Comparison of ENCODE assay signal across 9 cellular contexts in genomic region chr1:145720878-145721671, GRCh38. TPM values are rescaled to one million over a fixed set of nuclear protein-coding genes. Genes with fewer than 3 reads are reported as not detected.
DNase-seq lines count a peak whose midpoint lies in the region; ATAC-seq, FAIRE-seq and TF ChIP-seq lines count a peak whose summit lies in the region.
"Had no signal": no experiment of that assay in that cellular context is flagged by ENCODE, and none has a peak within 500 bp of the region (broad histone marks: within the 10 kb centered on the region; RNA-seq: fewer than 3 reads in every experiment).

No MANE protein-coding gene starts in this region.

- H3K27me3 ChIP-seq in DND-41 (ENCODE audit: insufficient read depth, low read length, poor library complexity): no peaks in the 10 kb centered on the region
- no peaks in the 10 kb centered on the region for H3K27me3 ChIP-seq in H9 (ENCODE audit: insufficient read depth, low read length)
- no peaks in the 10 kb centered on the region for H3K27me3 ChIP-seq in HepG2 (ENCODE audit: control insufficient read depth in 1 of 2, insufficient read depth in 2 of 2, low read length in 2 of 2)

- FAIRE-seq in HepG2 (lab: Jason Lieb, UNC): no peak

- H3K9me3 Mint-ChIP-seq in H9: no peaks in the 10 kb centered on the region
- H3K9me3 Mint-ChIP-seq in activated CD4-positive, alpha-beta T cell treated with anti-CD3 and anti-CD28 coated beads, Interleukin-2, amount 10 ng/mL, durations not matched to agents 24 days and 14 days: no peaks in the 10 kb centered on the region

- POLR2A ChIA-PET in HepG2 (lab: Yijun Ruan, JAX): interaction anchor here (0.9 to 1.2 kb wide), 2 partner anchors 10 to 14 kb away, joined by 4 to 5 read pairs; partner anchors contain the start of gene PDZK1

- DNase-seq in DND-41 (peak; percentile 46), H9 (peak; percentile 83), NCI-H2227 (lab: John Stamatoyannopoulos, UW; ENCODE audit: unreplicated experiment) (peak; percentile 74), coronary artery (ENCODE audit: low spot score) (peak; percentile 81), HepG2 (ENCODE audit: low spot score) (peak; percentile 40)
- peak; percentile 93 for DNase-seq in activated CD4-positive, alpha-beta T cell treated with anti-CD3 and anti-CD28 coated beads, Interleukin-2, amount 10 ng/mL, durations not matched to agents 24 days and 14 days
- peak; percentile 71 for DNase-seq in stimulated activated CD4-positive, alpha-beta T cell treated with anti-CD3 and anti-CD28 coated beads, Interleukin-4, amount 100 ng/mL, for 24 hours

- H3K27ac ChIP-seq in DND-41 (ENCODE audit: low read length): no peak overlapping the region
- no peak overlapping the region for H3K27ac ChIP-seq in H9 (ENCODE audit: insufficient read length, low read depth, low read length)
- H3K27ac ChIP-seq in coronary artery: no peak overlapping the region
- no peak overlapping the region for H3K27ac ChIP-seq in HepG2 (ENCODE audit: extremely low read length, insufficient read depth, low read length)
- H3K27ac ChIP-seq: skin epidermis had no signal

- no peak overlapping the region for H3K18ac ChIP-seq in H9 (ENCODE audit: insufficient read length, low read depth, low read length)

- H3K36me3 Mint-ChIP-seq in H9 (ENCODE audit: insufficient read depth in 1 of 3, low read depth in 3 of 3): no peaks in the 10 kb centered on the region
- H3K36me3 Mint-ChIP-seq in activated CD4-positive, alpha-beta T cell treated with anti-CD3 and anti-CD28 coated beads, Interleukin-2, amount 10 ng/mL, durations not matched to agents 24 days and 14 days (ENCODE audit: low read depth): no peaks in the 10 kb centered on the region

- no peak overlapping the region for H3K4ac ChIP-seq in H9 (ENCODE audit: low read depth, low read length)

- peak overlapping the region; percentile 80 for H3K14ac ChIP-seq in H9 (ENCODE audit: insufficient read depth, low read length)

- TF ChIP-seq CTCF in DND-41 (IDR thresholded peaks at IDR 0.05; ENCODE audit: borderline replicate concordance, extremely low read depth, low read length, poor library complexity, severe bottlenecking) (peak; percentile 80), H9 (conservative IDR thresholded peaks at IDR 0.05) (peak; percentile 99), coronary artery (IDR thresholded peaks at IDR 0.05) (peak; percentile 95), HepG2 (CRISPR knock-in tag; IDR thresholded peaks at IDR 0.05) (peak; percentile 98)

- H3K23ac ChIP-seq in H9 (ENCODE audit: insufficient read length, low read depth, low read length): no peak overlapping the region

- no peak overlapping the region for H3K27ac Mint-ChIP-seq in H9
- no peak overlapping the region for H3K27ac Mint-ChIP-seq in activated CD4-positive, alpha-beta T cell treated with anti-CD3 and anti-CD28 coated beads, Interleukin-2, amount 10 ng/mL, durations not matched to agents 24 days and 14 days

- no peak overlapping the region for H3K4me3 ChIP-seq in DND-41 (ENCODE audit: low read depth in 1 of 2, low read length in 2 of 2)
- H3K4me3 ChIP-seq in coronary artery: peak overlapping the region; percentile 65
- H3K4me3 ChIP-seq in HepG2 (replicated peaks in 1 of 3; ENCODE audit: insufficient read depth in 1 of 3, low read depth in 2 of 3, low read length in 3 of 3): peak overlapping the region; percentile 15 to 67 (median 42); a peak in 5 of 6 replicates

- H3K4me1 ChIP-seq in DND-41 (ENCODE audit: insufficient read depth, low read length) (peaks cover 4% of the 10 kb centered on the region; the same call in 1 of the 2 replicates), H9 (ENCODE audit: insufficient read depth, low read length) (no peaks in the 10 kb centered on the region), HepG2 (ENCODE audit: insufficient read depth, low read length) (peaks cover 24% of the 10 kb centered on the region)

- peak overlapping the region; percentile 64 to 75 for H3K4me3 Mint-ChIP-seq in H9
- peak overlapping the region; percentile 79 for H3K4me3 Mint-ChIP-seq in activated CD4-positive, alpha-beta T cell treated with anti-CD3 and anti-CD28 coated beads, Interleukin-2, amount 10 ng/mL, durations not matched to agents 24 days and 14 days

- H3K4me1 Mint-ChIP-seq in H9: peaks cover 5 to 10% of the 10 kb centered on the region in 2 experiments; a peak in 3 of 4 replicates
- peaks cover 17% of the 10 kb centered on the region for H3K4me1 Mint-ChIP-seq in activated CD4-positive, alpha-beta T cell treated with anti-CD3 and anti-CD28 coated beads, Interleukin-2, amount 10 ng/mL, durations not matched to agents 24 days and 14 days

- TF ChIP-seq POLR2A in HepG2 (IDR thresholded peaks at IDR 0.05; ENCODE audit: insufficient read depth in 1 of 2, low read depth in 2 of 2, low read length in 2 of 2): no peak

- BruUV-seq in HepG2 (replicated peaks; lab: Mats Ljungman, UMichigan): no TSS peak

- TF ChIP-seq RAD21 in HepG2 (CRISPR knock-in tag; IDR thresholded peaks at IDR 0.05): peak; percentile 98

- no peak overlapping the region for H2BK120ac ChIP-seq in H9 (ENCODE audit: low read depth, low read length, poor library complexity, severe bottlenecking)

- H3K36me3 ChIP-seq in DND-41 (ENCODE audit: insufficient read depth, low read length) (no peaks in the 10 kb centered on the region), HepG2 (replicated peaks in 1 of 2; ENCODE audit: control insufficient read depth in 1 of 2, insufficient read depth in 2 of 2, low read length in 2 of 2) (no peaks in the 10 kb centered on the region)

- no peak overlapping the region for H3K4me2 ChIP-seq in DND-41 (ENCODE audit: insufficient read depth, low read length)
- peak overlapping the region; percentile 36 for H3K4me2 ChIP-seq in H9 (ENCODE audit: insufficient read depth, insufficient read length, low read length)
- H3K4me2 ChIP-seq in HepG2 (ENCODE audit: low read depth, low read length): peak overlapping the region; percentile 81

- H4K91ac ChIP-seq in H9 (ENCODE audit: insufficient read length, low read depth, low read length): no peak overlapping the region

- H2AK5ac ChIP-seq in H9 (ENCODE audit: insufficient read length, low read length): no peak overlapping the region

- H2BK5ac ChIP-seq in H9 (ENCODE audit: insufficient read length, low read length): no peak overlapping the region

- no peak overlapping the region for H3K56ac ChIP-seq in H9 (ENCODE audit: insufficient read length, low read depth, low read length)

- H3K9me3 ChIP-seq in DND-41 (ENCODE audit: insufficient read depth, low read length, severe bottlenecking): no peaks in the 10 kb centered on the region
- no peaks in the 10 kb centered on the region for H3K9me3 ChIP-seq in H9 (ENCODE audit: control insufficient read depth, low read depth, low read length)
- H3K9me3 ChIP-seq in HepG2 (ENCODE audit: low read length): no peaks in the 10 kb centered on the region

- H3T11ph ChIP-seq in H9 (ENCODE audit: low read length): no peak overlapping the region

- WGBS in H9 (ENCODE audit: extremely low coverage, insufficient read length, low lambda C conversion rate): no CpG with 5 or more reads among the region's 47 CpGs
- 21% methylated on average over 5 of the region's 47 CpGs for WGBS in HepG2 (ENCODE audit: low lambda C conversion rate)

- H2AFZ ChIP-seq in DND-41 (ENCODE audit: low read depth, low read length): no peak overlapping the region
- no peak overlapping the region for H2AFZ ChIP-seq in H9 (ENCODE audit: low read length)
- H2AFZ ChIP-seq in HepG2 (ENCODE audit: low read length): no peak overlapping the region

- in situ Hi-C loops in HepG2 (cut with HindIII; ENCODE audit: extremely low pct_ligation_motif_present, low pct_unique_long_range_greater_than_20kb): no loop called here

- H3K27me3 Mint-ChIP-seq in H9 (ENCODE audit: low read depth): peaks cover 40% of the 10 kb centered on the region
- H3K27me3 Mint-ChIP-seq in activated CD4-positive, alpha-beta T cell treated with anti-CD3 and anti-CD28 coated beads, Interleukin-2, amount 10 ng/mL, durations not matched to agents 24 days and 14 days: peaks cover 24% of the 10 kb centered on the region

- H2BK15ac ChIP-seq in H9 (ENCODE audit: low read depth, low read length): peak overlapping the region; percentile 26; the same call in 1 of the 2 replicates

- no peak overlapping the region for H4K8ac ChIP-seq in H9 (replicated peaks; ENCODE audit: insufficient read length, low read depth, low read length)

- TF ChIP-seq EP300 in HepG2 (IDR thresholded peaks at IDR 0.05; ENCODE audit: low read depth in 2 of 2, low read length in 2 of 2) (no peak), HepG2 (CRISPR knock-in tag; IDR thresholded peaks at IDR 0.05; ENCODE audit: borderline replicate concordance) (no peak)

- H4K20me1 ChIP-seq in DND-41 (ENCODE audit: insufficient read depth, low read length) (no peaks in the 10 kb centered on the region), H9 (ENCODE audit: control insufficient read depth, insufficient read depth, insufficient read length) (no peaks in the 10 kb centered on the region), HepG2 (ENCODE audit: insufficient read depth, low read length) (no peaks in the 10 kb centered on the region)

- H2BK12ac ChIP-seq in H9 (ENCODE audit: insufficient read length, low read depth, low read length): no peak overlapping the region

- CTCF ChIA-PET in HepG2 (lab: Yijun Ruan, JAX; ENCODE audit: low intra/inter-chr PET ratio, low total read pairs): no interaction called here

- ATAC-seq in DND-41 (ENCODE audit: insufficient read depth, low read depth) (peak; percentile 89), HepG2 (peak; percentile 96), GM21825 (IDR thresholded peaks at IDR 0.05; ENCODE audit: unreplicated experiment) (no peak)

- intact Hi-C loops in activated CD4-positive, alpha-beta T cell treated with anti-CD3 and anti-CD28 coated beads, Interleukin-2, amount 10 ng/mL, durations not matched to agents 24 days and 14 days (cut with micrococcal nuclease): loop anchor here (10.0 kb wide), 1 partner anchor 126 kb away; no protein-coding TSS in a partner anchor
- intact Hi-C loops in HepG2 (cut with micrococcal nuclease; ENCODE audit: unreplicated experiment): no loop called here

- no peak overlapping the region for H3K9ac ChIP-seq in DND-41 (ENCODE audit: low read depth, low read length)
- no peak overlapping the region for H3K9ac ChIP-seq in H9 (ENCODE audit: extremely low read depth, insufficient read length, low read length)
- H3K9ac ChIP-seq in HepG2 (ENCODE audit: insufficient read depth, low read depth, low read length): peak overlapping the region; percentile 20; the same call in 1 of the 2 replicates

- H3K79me1 ChIP-seq in H9 (ENCODE audit: insufficient read depth, low read depth, low read length, poor library complexity, severe bottlenecking): no peaks in the 10 kb centered on the region

- H3K23me2 ChIP-seq in H9 (ENCODE audit: insufficient read length, low read depth, low read length, poor library complexity, severe bottlenecking): peaks cover 4% of the 10 kb centered on the region

- no peak overlapping the region for H2BK20ac ChIP-seq in H9 (ENCODE audit: low read depth, low read length, poor library complexity, severe bottlenecking)

- H3K79me2 ChIP-seq in DND-41 (ENCODE audit: insufficient read depth, low read length) (no peaks in the 10 kb centered on the region), H9 (ENCODE audit: insufficient read depth, low read length) (no peaks in the 10 kb centered on the region), HepG2 (ENCODE audit: insufficient read depth, low read length) (no peaks in the 10 kb centered on the region)

- H4K5ac ChIP-seq in H9 (ENCODE audit: insufficient read length, low read depth, low read length): no peak overlapping the region

RNA-seq across cellular contexts. Expression of gene CD160, which starts 1.8 kb away (rescaled TPM):
- total RNA-seq in H9 (2021) (not detected in 2 replicates), HepG2 (2016; rRNA removed; fragmentation: Illumina TruSeq; extraction: Trizol) (not detected in 2 replicates)
- 0.59 TPM in 1 of 2 replicates, not detected in the other for total RNA-seq in activated CD4-positive, alpha-beta T cell treated with anti-CD3 and anti-CD28 coated beads, Interleukin-2, amount 10 ng/mL, durations not matched to agents 24 days and 14 days
- not detected in 2 replicates for total RNA-seq in HepG2 (2016; cell fraction: cytosol; rRNA removed; fragmentation: Illumina TruSeq; extraction: Trizol; ENCODE audit: low read depth)
- total RNA-seq in HepG2 (2016; cell fraction: insoluble cytoplasmic fraction; rRNA removed; fragmentation: Illumina TruSeq; extraction: Trizol): not detected in 2 replicates
- not detected in 2 replicates for total RNA-seq in HepG2 (2016; cell fraction: membrane; rRNA removed; fragmentation: Illumina TruSeq; extraction: Trizol)
- total RNA-seq in HepG2 (2016; cell fraction: nucleus; rRNA removed; fragmentation: Illumina TruSeq; extraction: Trizol): not detected in 2 replicates
- 0.04 and 0.09 TPM in 2 replicates for polyA plus RNA-seq in HepG2 (2011; rRNA removed)
- polyA plus RNA-seq in HepG2 (2011; cell fraction: cytosol; rRNA removed): not detected in 2 replicates
- not detected in 2 replicates for polyA plus RNA-seq in HepG2 (2011; cell fraction: nucleus; rRNA removed)
- 0.20 TPM in 1 of 2 replicates, not detected in the other for polyA plus RNA-seq in HepG2 (2012)
- not detected in 2 replicates for polyA plus RNA-seq in HepG2 (2016; cell fraction: cytosol; fragmentation: Illumina TruSeq; extraction: Trizol; ENCODE audit: low read depth)
- not detected in 2 replicates for polyA plus RNA-seq in HepG2 (2016; cell fraction: insoluble cytoplasmic fraction; fragmentation: Illumina TruSeq; extraction: Trizol; ENCODE audit: low read depth)
- not detected in 2 replicates for polyA plus RNA-seq in HepG2 (2016; cell fraction: membrane; fragmentation: Illumina TruSeq; extraction: Trizol; ENCODE audit: low read depth)
- not detected in 2 replicates for polyA plus RNA-seq in HepG2 (2016; cell fraction: nucleus; fragmentation: Illumina TruSeq; extraction: Trizol; ENCODE audit: insufficient read depth, low read depth)
- 0.09 TPM in 1 of 2 replicates, not detected in the other for polyA minus RNA-seq in HepG2 (2011; rRNA and poly(A)+ RNA removed; ENCODE audit: low replicate concordance)
- not detected in 2 replicates for polyA minus RNA-seq in HepG2 (2011; cell fraction: cytosol; rRNA and poly(A)+ RNA removed)
- polyA minus RNA-seq in HepG2 (2011; cell fraction: nucleus; rRNA and poly(A)+ RNA removed): not detected in 2 replicates

RNA-seq across cellular contexts. Expression of gene PDZK1, which starts 13.9 kb away (rescaled TPM):
- total RNA-seq in H9 (2021) (not detected in 2 replicates), HepG2 (2016; rRNA removed; fragmentation: Illumina TruSeq; extraction: Trizol) (46.4 and 65.0 TPM in 2 replicates)
- 0.16 TPM in 1 of 2 replicates, not detected in the other for total RNA-seq in activated CD4-positive, alpha-beta T cell treated with anti-CD3 and anti-CD28 coated beads, Interleukin-2, amount 10 ng/mL, durations not matched to agents 24 days and 14 days
- total RNA-seq in HepG2 (2016; cell fraction: cytosol; rRNA removed; fragmentation: Illumina TruSeq; extraction: Trizol; ENCODE audit: low read depth): 5.9 and 8.7 TPM in 2 replicates
- total RNA-seq in HepG2 (2016; cell fraction: insoluble cytoplasmic fraction; rRNA removed; fragmentation: Illumina TruSeq; extraction: Trizol): 46.0 and 60.4 TPM in 2 replicates
- total RNA-seq in HepG2 (2016; cell fraction: membrane; rRNA removed; fragmentation: Illumina TruSeq; extraction: Trizol): 13.2 and 14.5 TPM in 2 replicates
- total RNA-seq in HepG2 (2016; cell fraction: nucleus; rRNA removed; fragmentation: Illumina TruSeq; extraction: Trizol): 33.5 and 36.3 TPM in 2 replicates
- polyA plus RNA-seq in HepG2 (2011; rRNA removed): 14.9 and 16.2 TPM in 2 replicates
- polyA plus RNA-seq in HepG2 (2011; cell fraction: cytosol; rRNA removed): 8.0 and 13.5 TPM in 2 replicates
- polyA plus RNA-seq in HepG2 (2011; cell fraction: nucleus; rRNA removed): 12.7 and 23.2 TPM in 2 replicates
- polyA plus RNA-seq in HepG2 (2012): 45.2 and 96.7 TPM in 2 replicates
- 5.2 and 5.6 TPM in 2 replicates for polyA plus RNA-seq in HepG2 (2016; cell fraction: cytosol; fragmentation: Illumina TruSeq; extraction: Trizol; ENCODE audit: low read depth)
- polyA plus RNA-seq in HepG2 (2016; cell fraction: insoluble cytoplasmic fraction; fragmentation: Illumina TruSeq; extraction: Trizol; ENCODE audit: low read depth): 58.1 and 59.2 TPM in 2 replicates
- polyA plus RNA-seq in HepG2 (2016; cell fraction: membrane; fragmentation: Illumina TruSeq; extraction: Trizol; ENCODE audit: low read depth): 7.9 and 8.6 TPM in 2 replicates
- 46.8 and 47.0 TPM in 2 replicates for polyA plus RNA-seq in HepG2 (2016; cell fraction: nucleus; fragmentation: Illumina TruSeq; extraction: Trizol; ENCODE audit: insufficient read depth, low read depth)
- polyA minus RNA-seq in HepG2 (2011; rRNA and poly(A)+ RNA removed; ENCODE audit: low replicate concordance): 0.30 and 3.5 TPM in 2 replicates
- 7.9 and 8.2 TPM in 2 replicates for polyA minus RNA-seq in HepG2 (2011; cell fraction: cytosol; rRNA and poly(A)+ RNA removed)
- polyA minus RNA-seq in HepG2 (2011; cell fraction: nucleus; rRNA and poly(A)+ RNA removed): 12.7 and 19.3 TPM in 2 replicates

Comparison
In these comparisons a context has a peak if more than half of its experiments do, and no peak if none do; other contexts are left out.
1. DNase-seq: peak in every context shown above with its lines; median percentile 93 in activated CD4-positive, alpha-beta T cell treated with anti-CD3 and anti-CD28 coated beads, Interleukin-2, amount 10 ng/mL, durations not matched to agents 24 days and 14 days; 83 in H9; 81 in coronary artery; 74 in NCI-H2227; 71 in stimulated activated CD4-positive, alpha-beta T cell treated with anti-CD3 and anti-CD28 coated beads, Interleukin-4, amount 100 ng/mL, for 24 hours; 46 in DND-41; 40 in HepG2.
2. H3K4me3 ChIP-seq: peak in coronary artery (single experiment) and HepG2 (3 of 3); none in DND-41 (0 of 2).
3. Peak in every context shown above with its lines, with median percentiles within 50 percentile points of each other: CTCF ChIP-seq.